In genomic region chrX:41084360-41085104, GRCh38 we compare ENCODE assay signal across 8 cellular contexts. TPM values are rescaled to one million over a fixed set of nuclear protein-coding genes. Genes with fewer than 3 reads are reported as not detected.
DNase-seq lines count a peak whose midpoint lies in the region; ATAC-seq and TF ChIP-seq lines count a peak whose summit lies in the region.

No MANE protein-coding gene starts in this region.

- no peaks in the 10 kb centered on the region for H3K27me3 ChIP-seq in left ventricle myocardium inferior (ENCODE audit: low read depth)
- no peaks in the 10 kb centered on the region for H3K27me3 ChIP-seq in upper lobe of right lung

- H3K36me3 Mint-ChIP-seq in T-helper 17 cell (ENCODE audit: low read depth) = no peaks in the 10 kb centered on the region

- peaks cover 13% of the 10 kb centered on the region for H3K4me1 Mint-ChIP-seq in T-helper 17 cell

- ATAC-seq in GM18499 (IDR thresholded peaks at IDR 0.05; ENCODE audit: insufficient read depth, unreplicated experiment) (peak; percentile 59), HG02938 (IDR thresholded peaks at IDR 0.05; ENCODE audit: unreplicated experiment) (peak; percentile 51), T-helper 17 cell (peak; percentile 73), upper lobe of right lung (peak; percentile 91)

- H3K4me1 ChIP-seq in left ventricle myocardium inferior (peaks cover 34% of the 10 kb centered on the region), upper lobe of right lung (peaks cover 10% of the 10 kb centered on the region)

- peak overlapping the region; percentile 92 for H3K4me3 Mint-ChIP-seq in T-helper 17 cell

- H3K36me3 ChIP-seq in left ventricle myocardium inferior (no peaks in the 10 kb centered on the region), upper lobe of right lung (no peaks in the 10 kb centered on the region)

- H3K4me3 ChIP-seq in left ventricle myocardium inferior (peak overlapping the region; percentile 87), upper lobe of right lung (peak overlapping the region; percentile 70)

- peak; percentile 95 for DNase-seq in NCI-H1694 treated with DMSO at 0.1 percent for 48 hours (lab: John Stamatoyannopoulos, UW)
- peak; percentile 86 to 91 (median 89) for DNase-seq in T-helper 17 cell
- peak; percentile 95 for DNase-seq in left ventricle myocardium inferior
- peak; percentile 99 for DNase-seq in posterior vena cava (ENCODE audit: low spot score)
- peak; percentile 97 for DNase-seq in upper lobe of right lung

- intact Hi-C loops in left ventricle myocardium inferior (cut with micrococcal nuclease) (no loop called here), posterior vena cava (cut with DNase I) (no loop called here), upper lobe of right lung (cut with DNase I) (no loop called here)

- peak overlapping the region; percentile 94 for H3K27ac Mint-ChIP-seq in T-helper 17 cell

- H3K27me3 Mint-ChIP-seq in T-helper 17 cell = no peaks in the 10 kb centered on the region

- TF ChIP-seq CTCF in left ventricle myocardium inferior (IDR thresholded peaks at IDR 0.05; ENCODE audit: borderline replicate concordance) (no peak), upper lobe of right lung (IDR thresholded peaks at IDR 0.05) (no peak)

- H3K9me3 ChIP-seq in T-helper 17 cell (ENCODE audit: control insufficient read depth, low read length, poor library complexity, severe bottlenecking) (no peaks in the 10 kb centered on the region), left ventricle myocardium inferior (replicated peaks) (no peaks in the 10 kb centered on the region), upper lobe of right lung (no peaks in the 10 kb centered on the region)

- H3K27ac ChIP-seq in angular gyrus (ENCODE audit: low read depth, low read length) (peak overlapping the region; percentile 99), left ventricle myocardium inferior (replicated peaks) (peak overlapping the region; percentile 99), upper lobe of right lung (peak overlapping the region; percentile 98)

RNA-seq across cellular contexts. Expression of gene USP9X, which starts 0.7 kb away (rescaled TPM):
- total RNA-seq in T-helper 17 cell (10 to 100 TPM; 69.1 to 86.2 TPM), left ventricle myocardium inferior (50.9 TPM), posterior vena cava (10 to 100 TPM; 74.4 to 84.0 TPM), upper lobe of right lung (71.5 TPM)

Comparison
In these comparisons a context has a peak if more than half of its experiments do, and no peak if none do; other contexts are left out.
1. Peak in every context shown above with its lines: DNase-seq, ATAC-seq, H3K4me3 ChIP-seq and H3K27ac ChIP-seq.